Comparison of ENCODE assay signal across 9 cellular contexts in genomic region chr2:152594022-152594712, GRCh38.
DNase-seq lines count a peak whose midpoint lies in the region; ATAC-seq and TF ChIP-seq lines count a peak whose summit lies in the region.
"Had no signal": no experiment of that assay in that cellular context is flagged by ENCODE, and none has a peak within 500 bp of the region (broad histone marks: within the 10 kb centered on the region; RNA-seq: fewer than 3 reads in every experiment).

No MANE protein-coding gene starts in this region.

- no peak overlapping the region for H3K27ac Mint-ChIP-seq in activated CD4-positive, alpha-beta memory T cell treated with anti-CD3 and anti-CD28 coated beads for 36 hours
- no peak overlapping the region for H3K27ac Mint-ChIP-seq in activated CD4-positive, alpha-beta memory T cell treated with anti-CD3 and anti-CD28 coated beads, Interleukin-2, amount 10 ng/mL, durations not matched to agents 7 days and 5 days
- no peak overlapping the region for H3K27ac Mint-ChIP-seq in activated CD8-positive, alpha-beta T cell treated with anti-CD3 and anti-CD28 coated beads for 36 hours
- peak overlapping the region in 3 of 9 donors; percentile 7 to 16 (median 9) for H3K27ac Mint-ChIP-seq in naive thymus-derived CD4-positive, alpha-beta T cell

- H3K27me3 ChIP-seq in naive thymus-derived CD4-positive, alpha-beta T cell (ENCODE audit: control insufficient read depth in 2 of 2, insufficient read depth in 2 of 2, low read length in 2 of 2): no peaks in the 10 kb centered on the region

- DNase-seq in activated CD4-positive, alpha-beta memory T cell treated with anti-CD3 and anti-CD28 coated beads for 36 hours: peak; percentile 40
- DNase-seq in activated CD4-positive, alpha-beta memory T cell treated with anti-CD3 and anti-CD28 coated beads, Interleukin-2, amount 10 ng/mL, durations not matched to agents 7 days and 5 days: no peak
- DNase-seq in activated CD8-positive, alpha-beta T cell treated with anti-CD3 and anti-CD28 coated beads for 36 hours: peak; percentile 25
- peak in 2 of 9 donors; percentile 2 to 7 for DNase-seq in naive thymus-derived CD4-positive, alpha-beta T cell
- DNase-seq in HuH-7 (ENCODE audit: low spot score): no peak
- DNase-seq in islet precursor cell: no peak
- no peak for DNase-seq in cortex of kidney (lab: John Stamatoyannopoulos, UW)

- H3K4me1 Mint-ChIP-seq in activated CD4-positive, alpha-beta memory T cell treated with anti-CD3 and anti-CD28 coated beads for 36 hours (ENCODE audit: low read depth): peaks cover 10% of the 10 kb centered on the region
- peaks cover 10% of the 10 kb centered on the region for H3K4me1 Mint-ChIP-seq in activated CD4-positive, alpha-beta memory T cell treated with anti-CD3 and anti-CD28 coated beads, Interleukin-2, amount 10 ng/mL, durations not matched to agents 7 days and 5 days
- peaks cover 8% of the 10 kb centered on the region for H3K4me1 Mint-ChIP-seq in activated CD8-positive, alpha-beta T cell treated with anti-CD3 and anti-CD28 coated beads for 36 hours (ENCODE audit: low read depth)
- peaks cover 0 to 10% (median 6%) of the 10 kb centered on the region in 7 donors for H3K4me1 Mint-ChIP-seq in naive thymus-derived CD4-positive, alpha-beta T cell

- H3K9me3 Mint-ChIP-seq in activated CD4-positive, alpha-beta memory T cell treated with anti-CD3 and anti-CD28 coated beads for 36 hours: no peaks in the 10 kb centered on the region
- H3K9me3 Mint-ChIP-seq in activated CD4-positive, alpha-beta memory T cell treated with anti-CD3 and anti-CD28 coated beads, Interleukin-2, amount 10 ng/mL, durations not matched to agents 7 days and 5 days: no peaks in the 10 kb centered on the region
- H3K9me3 Mint-ChIP-seq in activated CD8-positive, alpha-beta T cell treated with anti-CD3 and anti-CD28 coated beads for 36 hours: no peaks in the 10 kb centered on the region
- peaks cover 0 to 4% (median 0%) of the 10 kb centered on the region in 11 donors for H3K9me3 Mint-ChIP-seq in naive thymus-derived CD4-positive, alpha-beta T cell

- no peaks in the 10 kb centered on the region for H3K36me3 Mint-ChIP-seq in activated CD4-positive, alpha-beta memory T cell treated with anti-CD3 and anti-CD28 coated beads for 36 hours
- H3K36me3 Mint-ChIP-seq in activated CD4-positive, alpha-beta memory T cell treated with anti-CD3 and anti-CD28 coated beads, Interleukin-2, amount 10 ng/mL, durations not matched to agents 7 days and 5 days (ENCODE audit: low read depth): no peaks in the 10 kb centered on the region
- H3K36me3 Mint-ChIP-seq in activated CD8-positive, alpha-beta T cell treated with anti-CD3 and anti-CD28 coated beads for 36 hours (ENCODE audit: low read depth): no peaks in the 10 kb centered on the region
- no peaks in the 10 kb centered on the region for H3K36me3 Mint-ChIP-seq in naive thymus-derived CD4-positive, alpha-beta T cell

- no peaks in the 10 kb centered on the region for H3K9me3 ChIP-seq in naive thymus-derived CD4-positive, alpha-beta T cell (ENCODE audit: control insufficient read depth in 2 of 3, low read length in 3 of 3)
- H3K9me3 ChIP-seq: SJSA1 had no signal

- intact Hi-C loops in activated CD4-positive, alpha-beta memory T cell treated with anti-CD3 and anti-CD28 coated beads for 36 hours (cut with micrococcal nuclease): loop anchor here (1.0 kb wide), 1 partner anchor 21 kb away; no protein-coding TSS in a partner anchor
- intact Hi-C loops in activated CD8-positive, alpha-beta T cell treated with anti-CD3 and anti-CD28 coated beads for 36 hours (cut with micrococcal nuclease): no loop called here
- intact Hi-C loops in naive thymus-derived CD4-positive, alpha-beta T cell (cut with micrococcal nuclease): no loop called here

- no peaks in the 10 kb centered on the region for H3K4me1 ChIP-seq in naive thymus-derived CD4-positive, alpha-beta T cell (ENCODE audit: control insufficient read depth in 2 of 2, insufficient read depth in 2 of 2, low read length in 2 of 2)
- H3K4me1 ChIP-seq: SJSA1 had no signal

- no peak overlapping the region for H3K4me3 ChIP-seq in naive thymus-derived CD4-positive, alpha-beta T cell (ENCODE audit: low read length)
- H3K4me3 ChIP-seq: SJSA1 had no signal

- no peak overlapping the region for H3K4me3 Mint-ChIP-seq in activated CD4-positive, alpha-beta memory T cell treated with anti-CD3 and anti-CD28 coated beads for 36 hours
- H3K4me3 Mint-ChIP-seq in activated CD4-positive, alpha-beta memory T cell treated with anti-CD3 and anti-CD28 coated beads, Interleukin-2, amount 10 ng/mL, durations not matched to agents 7 days and 5 days: no peak overlapping the region
- no peak overlapping the region for H3K4me3 Mint-ChIP-seq in activated CD8-positive, alpha-beta T cell treated with anti-CD3 and anti-CD28 coated beads for 36 hours
- H3K4me3 Mint-ChIP-seq in naive thymus-derived CD4-positive, alpha-beta T cell: peak overlapping the region in 2 of 10 donors; percentile 4 to 10

- H3K27ac ChIP-seq in naive thymus-derived CD4-positive, alpha-beta T cell (ENCODE audit: low read depth, low read length): no peak overlapping the region
- H3K27ac ChIP-seq: SJSA1 had no signal

- H3K27me3 Mint-ChIP-seq in activated CD4-positive, alpha-beta memory T cell treated with anti-CD3 and anti-CD28 coated beads for 36 hours: peaks cover 6% of the 10 kb centered on the region
- H3K27me3 Mint-ChIP-seq in activated CD4-positive, alpha-beta memory T cell treated with anti-CD3 and anti-CD28 coated beads, Interleukin-2, amount 10 ng/mL, durations not matched to agents 7 days and 5 days: no peaks in the 10 kb centered on the region
- H3K27me3 Mint-ChIP-seq in activated CD8-positive, alpha-beta T cell treated with anti-CD3 and anti-CD28 coated beads for 36 hours: no peaks in the 10 kb centered on the region
- H3K27me3 Mint-ChIP-seq in naive thymus-derived CD4-positive, alpha-beta T cell: no peaks in the 10 kb centered on the region

- ATAC-seq in HG03108 (IDR thresholded peaks at IDR 0.05; ENCODE audit: unreplicated experiment): peak; percentile 83
- ATAC-seq in activated CD8-positive, alpha-beta T cell treated with anti-CD3 and anti-CD28 coated beads for 36 hours: peak; percentile 81
- ATAC-seq in naive thymus-derived CD4-positive, alpha-beta T cell: peak; percentile 87

- POLR2A ChIA-PET in activated CD4-positive, alpha-beta memory T cell treated with anti-CD3 and anti-CD28 coated beads for 36 hours (lab: Charles Lee): interaction anchor here (0.8 kb wide), 1 partner anchor 21 kb away, joined by 3 read pairs; no protein-coding TSS in a partner anchor
- POLR2A ChIA-PET in activated CD4-positive, alpha-beta memory T cell treated with anti-CD3 and anti-CD28 coated beads, Interleukin-2, amount 10 ng/mL, durations not matched to agents 7 days and 5 days (lab: Charles Lee): no interaction called here
- POLR2A ChIA-PET in activated CD8-positive, alpha-beta T cell treated with anti-CD3 and anti-CD28 coated beads for 36 hours (lab: Charles Lee): no interaction called here
- POLR2A ChIA-PET in naive thymus-derived CD4-positive, alpha-beta T cell (lab: Charles Lee): no interaction called here

- H3K36me3 ChIP-seq in naive thymus-derived CD4-positive, alpha-beta T cell (ENCODE audit: control insufficient read depth in 2 of 3, insufficient read depth in 3 of 3, low read length in 3 of 3): no peaks in the 10 kb centered on the region
- H3K36me3 ChIP-seq: SJSA1 had no signal

- no peak for TF ChIP-seq CTCF in activated CD8-positive, alpha-beta T cell treated with anti-CD3 and anti-CD28 coated beads for 36 hours (IDR thresholded peaks at IDR 0.05)

- CTCF ChIA-PET in activated CD4-positive, alpha-beta memory T cell treated with anti-CD3 and anti-CD28 coated beads for 36 hours (lab: Charles Lee): no interaction called here
- CTCF ChIA-PET in activated CD4-positive, alpha-beta memory T cell treated with anti-CD3 and anti-CD28 coated beads, Interleukin-2, amount 10 ng/mL, durations not matched to agents 7 days and 5 days (lab: Charles Lee): interaction anchor here (0.9 to 1.2 kb wide), 2 partner anchors 42 to 87 kb away, joined by 3 read pairs; no protein-coding TSS in a partner anchor
- CTCF ChIA-PET in activated CD8-positive, alpha-beta T cell treated with anti-CD3 and anti-CD28 coated beads for 36 hours (lab: Charles Lee): no interaction called here
- CTCF ChIA-PET in naive thymus-derived CD4-positive, alpha-beta T cell (lab: Charles Lee): no interaction called here

Comparison
In these comparisons a context has a peak if more than half of its experiments do, and no peak if none do; other contexts are left out.
1. DNase-seq: peak in activated CD4-positive, alpha-beta memory T cell treated with anti-CD3 and anti-CD28 coated beads for 36 hours (single experiment) and activated CD8-positive, alpha-beta T cell treated with anti-CD3 and anti-CD28 coated beads for 36 hours (single experiment); none in activated CD4-positive, alpha-beta memory T cell treated with anti-CD3 and anti-CD28 coated beads, Interleukin-2, amount 10 ng/mL, durations not matched to agents 7 days and 5 days (single experiment), HuH-7 (single experiment), islet precursor cell (single experiment) and cortex of kidney (single experiment).
2. Peak in every context shown above with its lines, with median percentiles within 50 percentile points of each other: ATAC-seq.